In the genomic region with DNA sequence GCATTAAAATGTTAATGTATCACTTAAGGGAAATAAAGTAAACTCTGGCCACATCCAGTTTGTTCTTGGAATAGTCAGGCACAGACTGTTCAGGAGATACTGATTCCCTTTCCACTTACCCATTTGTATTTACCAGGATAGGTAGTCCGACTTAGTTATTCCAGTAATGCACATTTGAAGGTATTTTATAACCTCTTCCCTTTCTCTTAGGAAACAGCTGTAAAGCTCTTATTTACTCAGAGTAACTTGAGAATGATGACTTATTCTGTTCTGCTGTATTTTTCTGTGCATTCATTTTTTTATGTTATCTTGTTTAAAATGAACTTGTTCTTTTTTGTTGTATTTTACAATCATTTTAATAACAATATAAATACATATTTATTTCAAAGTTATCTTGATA, we compare ENCODE assay signal across 24 cellular contexts.
"Had no signal": no experiment of that assay in that cellular context is flagged by ENCODE, and none has a peak within 500 bp of the region (broad histone marks: within the 10 kb centered on the region; RNA-seq: fewer than 3 reads in every experiment).

No MANE protein-coding gene starts in this region.

- H3K9me3 ChIP-seq: Peyer's patch had no signal

- H3K27ac ChIP-seq: brain microvascular endothelial cell, Peyer's patch had no signal

- ATAC-seq: activated CD8-positive, alpha-beta memory T cell treated with anti-CD3 and anti-CD28 coated beads, Interleukin-2, amount 10 ng/mL, durations not matched to agents 7 days and 5 days; activated naive CD4-positive, alpha-beta T cell treated with anti-CD3 and anti-CD28 coated beads, Interleukin-2, amount 50 U/mL, for 72 hours; T-helper 17 cell; WTC11 had no signal

- H3K36me3 ChIP-seq: brain microvascular endothelial cell had no signal

- H3K9me3 Mint-ChIP-seq: activated naive CD4-positive, alpha-beta T cell treated with anti-CD3 and anti-CD28 coated beads, Interleukin-2, amount 50 U/mL, for 72 hours; activated T-cell treated with anti-CD3 and anti-CD28 coated beads, Interleukin-2, amount 50 U/mL, for 24 hours; activated T-helper 1 cell treated with anti-CD3 and anti-CD28 coated beads, Interleukin-12 subunit alpha, Interleukin-12 subunit beta, Interleukin-2, Interleukin-4 antibody, amounts not matched to agents 30 ng/mL and 10 ng/mL and 1 ng/mL, durations not matched to agents 14 hours and 24 hours and 36 hours; WTC11 had no signal

- H3K27me3 Mint-ChIP-seq: activated CD8-positive, alpha-beta memory T cell treated with anti-CD3 and anti-CD28 coated beads, Interleukin-2, amount 10 ng/mL, durations not matched to agents 7 days and 5 days; activated T-cell treated with anti-CD3 and anti-CD28 coated beads, Interleukin-2, amount 50 U/mL, for 24 hours; T-helper 17 cell had no signal

- H3K4me3 Mint-ChIP-seq: activated CD8-positive, alpha-beta memory T cell treated with anti-CD3 and anti-CD28 coated beads, Interleukin-2, amount 10 ng/mL, durations not matched to agents 7 days and 5 days; activated T-cell treated with anti-CD3 and anti-CD28 coated beads, Interleukin-2, amount 50 U/mL, for 24 hours; activated T-helper 1 cell treated with anti-CD3 and anti-CD28 coated beads, Interleukin-12 subunit alpha, Interleukin-12 subunit beta, Interleukin-2, Interleukin-4 antibody, amounts not matched to agents 30 ng/mL and 10 ng/mL and 1 ng/mL, durations not matched to agents 14 hours and 24 hours and 36 hours; T-helper 17 cell; WTC11 had no signal

- H3K4me1 Mint-ChIP-seq: T-helper 17 cell, WTC11 had no signal

- H3K4me1 ChIP-seq: Peyer's patch had no signal

- H3K36me3 Mint-ChIP-seq: WTC11 had no signal

- H3K27ac Mint-ChIP-seq: activated CD8-positive, alpha-beta memory T cell treated with anti-CD3 and anti-CD28 coated beads, Interleukin-2, amount 10 ng/mL, durations not matched to agents 7 days and 5 days; activated naive CD4-positive, alpha-beta T cell treated with anti-CD3 and anti-CD28 coated beads, Interleukin-2, amount 50 U/mL, for 72 hours; activated T-cell treated with anti-CD3 and anti-CD28 coated beads, Interleukin-2, amount 50 U/mL, for 24 hours; activated T-helper 1 cell treated with anti-CD3 and anti-CD28 coated beads, Interleukin-12 subunit alpha, Interleukin-12 subunit beta, Interleukin-2, Interleukin-4 antibody, amounts not matched to agents 30 ng/mL and 10 ng/mL and 1 ng/mL, durations not matched to agents 14 hours and 24 hours and 36 hours; T-helper 17 cell; WTC11 had no signal

- H3K27me3 ChIP-seq: brain microvascular endothelial cell, Peyer's patch had no signal

- DNase-seq: activated CD4-positive, alpha-beta T cell treated with anti-CD3 and anti-CD28 coated beads for 48 hours; activated CD4-positive, alpha-beta T cell treated with anti-CD3 and anti-CD28 coated beads, Interleukin-2, amount 50 U/mL, for 48 hours; activated CD4-positive, CD25-positive, alpha-beta regulatory T cell treated with anti-CD3 and anti-CD28 coated beads, Interleukin-2, amount 50 U/mL, for 72 hours; activated CD8-positive, alpha-beta memory T cell treated with anti-CD3 and anti-CD28 coated beads, Interleukin-2, amount 10 ng/mL, durations not matched to agents 7 days and 5 days; activated effector memory CD4-positive, alpha-beta T cell treated with Interleukin-2 at 50 U/mL for 16 hours; activated naive CD4-positive, alpha-beta T cell; activated T-cell treated with anti-CD3 and anti-CD28 coated beads, Interleukin-2, amount 50 U/mL, for 24 hours; brain microvascular endothelial cell; KBM-7; NCI-H1092; NCI-H1417; NCI-H1930; NCI-H446; NCI-H524; NCI-H748 treated with DMSO at 0.1 percent for 48 hours; NK-92 treated with Interleukin-12 subunit alpha and Interleukin-12 subunit beta, amount 100 ng/mL, for 24 hours; OCI-M1; Peyer's patch; SIG-M5; T-helper 17 cell; T-helper 9 cell had no signal

- H3K4me3 ChIP-seq: Peyer's patch had no signal
